In genomic region chr19:5340637-5341447, GRCh38 we compare ENCODE assay signal across 8 cellular contexts. TPM values are rescaled to one million over a fixed set of nuclear protein-coding genes. Genes with fewer than 3 reads are reported as not detected.
A peak's percentile ranks its signal among the peaks of the same experiment; 100 is the strongest.
DNase-seq lines count a peak whose midpoint lies in the region; ATAC-seq and TF ChIP-seq lines count a peak whose summit lies in the region.

Gene PTPRS (minus strand): TSS chr19:5340812. CDS start chr19:5286140, 54,672 bp downstream.

- ATAC-seq in foreskin keratinocyte: peak; percentile 75
- ATAC-seq in stimulated activated naive CD8-positive, alpha-beta T cell treated with anti-CD3 and anti-CD28 coated beads, Interleukin-15, Interleukin-2, amounts not matched to agents 100 U/mL and 50 U/mL, for 24 hours: peak; percentile 63

- H3K36me3 ChIP-seq in neural progenitor cell: no peaks in the 10 kb centered on the region

- peak; percentile 84 for DNase-seq in COR-L47 (lab: John Stamatoyannopoulos, UW)
- peak; percentile 73 for DNase-seq in HPDE6-E6E7 (ENCODE audit: extremely low spot score)
- DNase-seq in RPMI8226: peak; percentile 69
- peak; percentile 59 for DNase-seq in activated gamma-delta T cell treated with anti-CD3 and anti-CD28 coated beads, Interleukin-2, amount 50 U/mL, for 16 hours (ENCODE audit: low read depth)
- DNase-seq in foreskin keratinocyte: peak in 1 of 2 donors; percentile 22
- DNase-seq in neural progenitor cell (ENCODE audit: low spot score): peak; percentile 96
- DNase-seq in stimulated activated naive CD8-positive, alpha-beta T cell treated with anti-CD3 and anti-CD28 coated beads, Interleukin-15, Interleukin-2, amounts not matched to agents 100 U/mL and 50 U/mL, for 24 hours: peak; percentile 83
- no peak for DNase-seq in NOMO-1 treated with dmso at 0.1 percent for 144 hours (lab: John Stamatoyannopoulos, UW; ENCODE audit: unreplicated experiment)

- H3K79me2 ChIP-seq in neural progenitor cell (ENCODE audit: low read depth): peaks cover 41% of the 10 kb centered on the region

- H3K27ac Mint-ChIP-seq in neural progenitor cell: peak within 1 kb of the TSS; percentile 4

- H3K4me3 ChIP-seq in neural progenitor cell: peak within 1 kb of the TSS; percentile 89

- peaks cover 36% of the 10 kb centered on the region for H3F3A ChIP-seq in neural progenitor cell (ENCODE audit: low read depth)

- H3K27me3 ChIP-seq in foreskin keratinocyte: peaks cover 39% of the 10 kb centered on the region
- peaks cover 21% of the 10 kb centered on the region for H3K27me3 ChIP-seq in neural progenitor cell

- H3K27me3 Mint-ChIP-seq in neural progenitor cell (ENCODE audit: insufficient read depth, low read depth): peaks cover 22% of the 10 kb centered on the region

- H3K4me1 ChIP-seq in foreskin keratinocyte (peaks cover 4% of the 10 kb centered on the region), neural progenitor cell (peaks cover 26% of the 10 kb centered on the region)

- no peaks in the 10 kb centered on the region for H3K36me3 Mint-ChIP-seq in neural progenitor cell

- peaks cover 40% of the 10 kb centered on the region for H4K20me1 ChIP-seq in neural progenitor cell (ENCODE audit: low read depth)

- H3K27ac ChIP-seq in foreskin keratinocyte: no peak within 1 kb of the TSS
- peak within 1 kb of the TSS; percentile 88 for H3K27ac ChIP-seq in neural progenitor cell

- no peak for TF ChIP-seq CTCF in foreskin keratinocyte (conservative IDR thresholded peaks at IDR 0.05)
- no peak for TF ChIP-seq CTCF in neural progenitor cell (IDR thresholded peaks at IDR 0.05)

- H3K4me3 Mint-ChIP-seq in neural progenitor cell: peak within 1 kb of the TSS; percentile 87

- H2AFZ ChIP-seq in neural progenitor cell (replicated peaks): no peak within 1 kb of the TSS

- no peaks in the 10 kb centered on the region for H3K9me3 ChIP-seq in neural progenitor cell (ENCODE audit: low read depth)

- peak within 1 kb of the TSS; percentile 71 for H3K9ac ChIP-seq in neural progenitor cell

- no peaks in the 10 kb centered on the region for H3K9me3 Mint-ChIP-seq in neural progenitor cell

- H3K4me2 ChIP-seq in neural progenitor cell: peak within 1 kb of the TSS; percentile 98

- H3K4me1 Mint-ChIP-seq in neural progenitor cell: peaks cover 31% of the 10 kb centered on the region

RNA-seq across cellular contexts. Expression of gene PTPRS, which starts in this region (rescaled TPM):
- total RNA-seq in foreskin keratinocyte: 12.4 and 19.5 TPM in 2 replicates
- polyA plus RNA-seq in foreskin keratinocyte: 3.2 and 4.6 TPM in 2 replicates
- 167 and 403 TPM in 2 replicates for total RNA-seq in neural progenitor cell (ENCODE audit: low replicate concordance)
